8 cellular contexts compared by ENCODE assay signal in the genomic region with DNA sequence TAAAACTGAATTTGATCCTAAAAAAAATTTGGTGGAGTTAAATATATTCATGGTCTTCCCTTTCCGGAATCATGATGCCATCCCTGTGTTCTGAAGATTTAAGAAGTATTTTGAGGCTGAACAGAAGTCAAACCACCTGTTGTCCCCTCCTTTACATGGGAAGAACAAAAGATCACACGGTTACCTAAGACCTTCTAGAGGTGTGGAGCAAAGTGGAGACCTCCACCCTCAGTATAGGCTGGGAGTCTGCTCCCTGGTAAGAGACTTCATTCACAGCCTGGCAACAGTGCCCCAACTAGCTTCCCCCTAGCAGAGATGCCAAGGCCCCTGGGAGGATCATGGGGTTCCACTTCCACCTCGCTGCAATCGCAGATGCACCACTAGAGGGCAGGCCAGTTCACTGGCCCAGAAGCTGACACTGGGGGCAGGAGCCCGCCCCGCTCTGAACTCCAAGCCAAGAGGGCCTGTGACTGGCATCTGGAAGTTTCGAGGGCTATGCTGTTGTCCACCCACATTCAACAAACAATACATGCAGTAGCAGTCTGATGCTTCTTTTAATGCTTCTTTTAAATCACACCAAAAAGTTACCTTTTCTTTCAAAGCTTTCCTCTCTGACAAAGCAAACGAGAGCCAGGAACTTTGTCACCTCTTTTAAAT. TPM values are rescaled to one million over a fixed set of nuclear protein-coding genes. Genes with fewer than 3 reads are reported as not detected.
DNase-seq lines count a peak whose midpoint lies in the region; ATAC-seq and TF ChIP-seq lines count a peak whose summit lies in the region.

No MANE protein-coding gene starts in this region.

- ATAC-seq in GM19025 (IDR thresholded peaks at IDR 0.05; ENCODE audit: low read depth, unreplicated experiment) (peak; percentile 69), HG03159 (IDR thresholded peaks at IDR 0.05; ENCODE audit: unreplicated experiment) (peak; percentile 63), memory B cell (ENCODE audit: low read depth) (peak; percentile 74)

- no peaks in the 10 kb centered on the region for H3K9me3 Mint-ChIP-seq in memory B cell

- H3K4me1 Mint-ChIP-seq in memory B cell = peaks cover 17% of the 10 kb centered on the region

- peaks cover 0 to 13% (median 6%) of the 10 kb centered on the region in 11 experiments; a peak in 7 of 22 replicates for H3K36me3 ChIP-seq in BLaER1 treated with 17β-estradiol and CSF1 and Interleukin-3, amounts not matched to agents 10 nM and 100 nM

- no peaks in the 10 kb centered on the region for H3K27me3 Mint-ChIP-seq in memory B cell

- no peaks in the 10 kb centered on the region for H3K9me3 ChIP-seq in BLaER1 treated with 17β-estradiol and CSF1 and Interleukin-3, amounts not matched to agents 10 nM and 100 nM (replicated peaks in 1 of 11)

- TF ChIP-seq CTCF in dorsolateral prefrontal cortex (IDR thresholded peaks at IDR 0.05 in 54 of 56, conservative IDR thresholded peaks at IDR 0.05 in 2 of 56; ENCODE audit: low read depth in 1 of 56, partially characterized antibody in 56 of 56) = peak; percentile 79 to 99 (median 96)

- H3K4me3 Mint-ChIP-seq in memory B cell = no peak overlapping the region

- H4K20me1 ChIP-seq in BLaER1 treated with 17β-estradiol and CSF1 and Interleukin-3, amounts not matched to agents 10 nM and 100 nM = peaks cover 0 to 4% (median 0%) of the 10 kb centered on the region in 11 experiments; a peak in 3 of 22 replicates

- peak overlapping the region in 4 of 11 experiments; percentile 2 to 36 (median 16); a peak in 3 of 22 replicates for H3K9ac ChIP-seq in BLaER1 treated with 17β-estradiol and CSF1 and Interleukin-3, amounts not matched to agents 10 nM and 100 nM

- peak overlapping the region in 2 of 11 experiments; percentile 8 to 27; a peak in 2 of 22 replicates for H3K4me2 ChIP-seq in BLaER1 treated with 17β-estradiol and CSF1 and Interleukin-3, amounts not matched to agents 10 nM and 100 nM

- H3K27ac Mint-ChIP-seq in memory B cell = peak overlapping the region; percentile 20

- H3K27ac ChIP-seq in BLaER1 treated with 17β-estradiol and CSF1 and Interleukin-3, amounts not matched to agents 10 nM and 100 nM = peak overlapping the region in 6 of 11 experiments; percentile 12 to 51 (median 25); a peak in 6 of 22 replicates
- peak overlapping the region in 49 of 59 donors; percentile 17 to 89 (median 67) for H3K27ac ChIP-seq in dorsolateral prefrontal cortex

- DNase-seq in NCI-H510A (lab: John Stamatoyannopoulos, UW) = peak; percentile 18
- DNase-seq in activated CD4-positive, alpha-beta T cell treated with anti-CD3 and anti-CD28 coated beads, Interleukin-2, amount 50 U/mL, for 4 hours = peak; percentile 78
- DNase-seq in dorsolateral prefrontal cortex = peak; percentile 72 to 86 (median 81)
- DNase-seq in memory B cell (ENCODE audit: low spot score in 2 of 2) = peak; percentile 86 to 89
- peak; percentile 61 to 67 for DNase-seq in stimulated activated CD8-positive, alpha-beta memory T cell treated with anti-CD3 and anti-CD28 coated beads, Interleukin-2, amount 100 ng/mL, for 1 hour (ENCODE audit: low read depth in 2 of 2)

- H3K4me1 ChIP-seq in BLaER1 treated with 17β-estradiol and CSF1 and Interleukin-3, amounts not matched to agents 10 nM and 100 nM = peaks cover 0 to 34% (median 25%) of the 10 kb centered on the region in 10 experiments; a peak in 17 of 20 replicates

- no peaks in the 10 kb centered on the region for H3K36me3 Mint-ChIP-seq in memory B cell

- H3K4me3 ChIP-seq in BLaER1 treated with 17β-estradiol and CSF1 and Interleukin-3, amounts not matched to agents 10 nM and 100 nM = no peak overlapping the region
- peak overlapping the region in 4 of 59 donors; percentile 6 to 15 (median 10) for H3K4me3 ChIP-seq in dorsolateral prefrontal cortex

- intact Hi-C loops in dorsolateral prefrontal cortex (cut with DNase I) = loop anchor here (2.0 to 5.0 kb wide), 4 partner anchors 40 to 225 kb away; partner anchors contain the start of genes RRAGD (in 2 of the 2) and ANKRD6 (in 1 of the 2)

- no peaks in the 10 kb centered on the region for H3K27me3 ChIP-seq in BLaER1 treated with 17β-estradiol and CSF1 and Interleukin-3, amounts not matched to agents 10 nM and 100 nM
- no peaks in the 10 kb centered on the region for H3K27me3 ChIP-seq in dorsolateral prefrontal cortex

RNA-seq across cellular contexts. Expression of gene UBE2J1, which starts 19.5 kb away (rescaled TPM):
- 10 to 100 TPM; 16.6 to 28.5 (median 23.0) TPM for total RNA-seq in dorsolateral prefrontal cortex

RNA-seq across cellular contexts. Expression of gene RRAGD, which starts 40.1 kb away (rescaled TPM):
- total RNA-seq in dorsolateral prefrontal cortex = 10 to 100 TPM; 31.7 to 65.1 (median 45.2) TPM

RNA-seq across cellular contexts. Expression of gene GABRR2, which starts 56.9 kb away (rescaled TPM):
- total RNA-seq in dorsolateral prefrontal cortex = 1 to 10 TPM in 22 of 120 experiments, under 1 TPM in 61, not detected in 37; 0.28 to 3.0 (median 0.72) TPM

Comparison
In these comparisons a context has a peak if more than half of its experiments do, and no peak if none do; other contexts are left out.
1. DNase-seq: peak in every context shown above with its lines; median percentile 88 in memory B cell; 81 in dorsolateral prefrontal cortex; 78 in activated CD4-positive, alpha-beta T cell treated with anti-CD3 and anti-CD28 coated beads, Interleukin-2, amount 50 U/mL, for 4 hours; 64 in stimulated activated CD8-positive, alpha-beta memory T cell treated with anti-CD3 and anti-CD28 coated beads, Interleukin-2, amount 100 ng/mL, for 1 hour; 18 in NCI-H510A.